10 cellular contexts compared by ENCODE assay signal in the genomic region with DNA sequence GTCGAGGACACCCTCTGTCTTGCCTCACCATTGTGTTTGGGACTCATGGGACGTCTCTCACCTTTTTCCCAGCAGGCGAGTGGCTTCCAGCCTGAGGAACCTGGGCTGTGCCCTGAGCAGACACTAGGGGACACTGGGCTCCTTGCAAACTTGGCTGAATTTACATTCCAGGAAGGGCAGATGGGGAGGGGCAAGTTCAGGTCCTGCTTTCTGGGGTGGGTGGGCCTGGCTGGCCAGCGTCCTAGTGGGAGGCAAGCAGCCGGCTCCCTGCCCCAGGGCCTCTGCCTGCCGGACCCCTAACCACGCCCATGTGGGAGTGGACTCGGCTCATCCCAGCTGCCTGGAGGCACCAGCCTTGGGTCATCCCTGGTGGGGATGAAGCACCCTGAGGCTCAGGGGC. TPM values are rescaled to one million over a fixed set of nuclear protein-coding genes. Genes with fewer than 3 reads are reported as not detected.
A peak's percentile ranks its signal among the peaks of the same experiment; 100 is the strongest.
DNase-seq lines count a peak whose midpoint lies in the region; ATAC-seq and TF ChIP-seq lines count a peak whose summit lies in the region.
"Had no signal": no experiment of that assay in that cellular context is flagged by ENCODE, and none has a peak within 500 bp of the region (broad histone marks: within the 10 kb centered on the region; RNA-seq: fewer than 3 reads in every experiment).

No MANE protein-coding gene starts in this region.

- DNase-seq in NCI-H748 (lab: John Stamatoyannopoulos, UW; ENCODE audit: unreplicated experiment) (peak; percentile 40), NCI-H748 treated with DMSO at 0.1 percent for 48 hours (lab: John Stamatoyannopoulos, UW) (no peak), NCI-H69 (lab: John Stamatoyannopoulos, UW) (peak; percentile 77), epithelial cell of proximal tubule (ENCODE audit: low read depth) (no peak), renal cortical epithelial cell (ENCODE audit: low read depth) (peak; percentile 22), GM20000 (ENCODE audit: low spot score) (no peak), gastrocnemius medialis (no peak)

- in situ Hi-C loops in gastrocnemius medialis (cut with MboI; ENCODE audit: low sequenced_read_pairs in 4 of 4), result no loop called here

- ATAC-seq in GM18858 (IDR thresholded peaks at IDR 0.05; ENCODE audit: unreplicated experiment) (no peak), gastrocnemius medialis (no peak)

- H3K27me3 ChIP-seq in gastrocnemius medialis, result no peaks in the 10 kb centered on the region

- peak; percentile 72 for TF ChIP-seq CTCF in epithelial cell of proximal tubule (conservative IDR thresholded peaks at IDR 0.05; ENCODE audit: low read depth, low read length)
- TF ChIP-seq CTCF in GM20000 (IDR thresholded peaks at IDR 0.05; ENCODE audit: extremely low read depth, missing control alignments), result no peak
- no peak for TF ChIP-seq CTCF in gastrocnemius medialis (IDR thresholded peaks at IDR 0.05 in 4 of 5, conservative IDR thresholded peaks at IDR 0.05 in 1 of 5)

- H3K9me3 ChIP-seq in gastrocnemius medialis, result no peaks in the 10 kb centered on the region

- H3K36me3 ChIP-seq in gastrocnemius medialis, result no peaks in the 10 kb centered on the region

- no peaks in the 10 kb centered on the region for H3K4me1 ChIP-seq in gastrocnemius medialis

- TF ChIP-seq POLR2A in gastrocnemius medialis (IDR thresholded peaks at IDR 0.05), result no peak

- intact Hi-C loops in gastrocnemius medialis (cut with DNase I; ENCODE audit: low total_unique reads), result no loop called here

- no peak overlapping the region for H3K4me3 ChIP-seq in epithelial cell of proximal tubule (ENCODE audit: low read depth, low read length)
- no peak overlapping the region for H3K4me3 ChIP-seq in gastrocnemius medialis

- no peak overlapping the region for H3K27ac ChIP-seq in gastrocnemius medialis

RNA-seq across cellular contexts. Expression of a gene that starts 48.2 kb away (rescaled TPM):
- total RNA-seq in epithelial cell of proximal tubule, result not detected in 2 replicates
- total RNA-seq in renal cortical epithelial cell, result not detected in 2 replicates
- total RNA-seq in gastrocnemius medialis, result not detected
- total RNA-seq: CD8-positive, alpha-beta memory T cell; LHCN-M2 had no signal

Comparison
In these comparisons a context has a peak if more than half of its experiments do, and no peak if none do; other contexts are left out.
1. DNase-seq: peak in NCI-H748 (single experiment), NCI-H69 (single experiment) and renal cortical epithelial cell (single experiment); none in NCI-H748 treated with DMSO at 0.1 percent for 48 hours (single experiment), epithelial cell of proximal tubule (single experiment), GM20000 (single experiment) and gastrocnemius medialis (0 of 2).